In genomic region chr12:2003676-2004112, GRCh38 we compare ENCODE assay signal across 8 cellular contexts. TPM values are rescaled to one million over a fixed set of nuclear protein-coding genes. Genes with fewer than 3 reads are reported as not detected.
DNase-seq lines count a peak whose midpoint lies in the region; ATAC-seq lines count a peak whose summit lies in the region.

No MANE protein-coding gene starts in this region.

- peak; percentile 9 for ATAC-seq in HG02870 (IDR thresholded peaks at IDR 0.05; ENCODE audit: unreplicated experiment)
- ATAC-seq in T-cell (replicated peaks in 1 of 4): peak; percentile 34 to 47 (median 41)

- no peaks in the 10 kb centered on the region for H3K9me3 Mint-ChIP-seq in T-cell

- POLR2A ChIA-PET in T-cell (lab: Charles Lee): no interaction called here

- peaks cover 36 to 43% (median 39%) of the 10 kb centered on the region in 3 donors for H3K4me1 Mint-ChIP-seq in T-cell

- peak overlapping the region; percentile 99 for H3K4me3 Mint-ChIP-seq in T-cell

- DNase-seq in NCI-H2029 (lab: John Stamatoyannopoulos, UW) (peak; percentile 2), NCI-H2029 treated with DMSO at 0.1 percent for 48 hours (lab: John Stamatoyannopoulos, UW) (no peak), T-cell (peak in 5 of 34 experiments; percentile 2 to 25 (median 4)), fibroblast of gingiva (ENCODE audit: low read depth) (peak; percentile 10), non-pigmented ciliary epithelial cell (ENCODE audit: low read depth) (peak; percentile 2), NCI-H1694 (lab: John Stamatoyannopoulos, UW) (no peak), UCSD-AML1 (lab: John Stamatoyannopoulos, UW; ENCODE audit: unreplicated experiment) (no peak)

- H3K27ac Mint-ChIP-seq in T-cell: peak overlapping the region; percentile 98 to 99

- no peaks in the 10 kb centered on the region for H3K27me3 Mint-ChIP-seq in T-cell

- CTCF ChIA-PET in T-cell (lab: Charles Lee): interaction anchor here in 1 of 2 donors (0.6 to 1.0 kb wide), 2 partner anchors 9 to 798 kb away, joined by 3 to 4 read pairs; no protein-coding TSS in a partner anchor

- H3K36me3 Mint-ChIP-seq in T-cell: peaks cover 2% of the 10 kb centered on the region

RNA-seq across cellular contexts. Expression of gene DCP1B, which starts 0.6 kb away (rescaled TPM):
- 10 to 100 TPM; 10.5 to 24.2 (median 20.3) TPM for total RNA-seq in T-cell

RNA-seq across cellular contexts. Expression of gene CACNA1C, which starts 49.1 kb away (rescaled TPM):
- total RNA-seq in T-cell: under 1 TPM; 0.10 to 0.26 (median 0.16) TPM

Comparison
In these comparisons a context has a peak if more than half of its experiments do, and no peak if none do; other contexts are left out.
1. DNase-seq: peak in NCI-H2029 (single experiment), fibroblast of gingiva (single experiment) and non-pigmented ciliary epithelial cell (single experiment); none in NCI-H2029 treated with DMSO at 0.1 percent for 48 hours (single experiment), NCI-H1694 (single experiment) and UCSD-AML1 (single experiment).